Comparison of ENCODE assay signal across 18 cellular contexts in genomic region chr9:16245756-16246440, GRCh38.
A peak's percentile ranks its signal among the peaks of the same experiment; 100 is the strongest.
DNase-seq lines count a peak whose midpoint lies in the region; ATAC-seq and TF ChIP-seq lines count a peak whose summit lies in the region.
"Had no signal": no experiment of that assay in that cellular context is flagged by ENCODE, and none has a peak within 500 bp of the region (broad histone marks: within the 10 kb centered on the region; RNA-seq: fewer than 3 reads in every experiment).

No MANE protein-coding gene starts in this region.

- H3K4me1 Mint-ChIP-seq in naive thymus-derived CD8-positive, alpha-beta T cell = peaks cover 0 to 4% (median 0%) of the 10 kb centered on the region in 4 donors

- POLR2A ChIA-PET in naive thymus-derived CD8-positive, alpha-beta T cell (lab: Charles Lee) = no interaction called here

- no peaks in the 10 kb centered on the region for H3K27me3 ChIP-seq in adipocyte (replicated peaks; ENCODE audit: control insufficient read depth, insufficient read depth, low read length)
- H3K27me3 ChIP-seq in thoracic aorta (replicated peaks; ENCODE audit: insufficient read depth) = no peaks in the 10 kb centered on the region
- H3K27me3 ChIP-seq: adrenal gland, tibial nerve had no signal

- H3K9me3 Mint-ChIP-seq in naive thymus-derived CD8-positive, alpha-beta T cell = peaks cover 0 to 3% (median 0%) of the 10 kb centered on the region in 9 donors

- intact Hi-C loops in left ventricle myocardium superior (cut with micrococcal nuclease) = no loop called here

- TF ChIP-seq CTCF in thoracic aorta (IDR thresholded peaks at IDR 0.05) = no peak

- no peak overlapping the region for H3K27ac Mint-ChIP-seq in naive thymus-derived CD8-positive, alpha-beta T cell
- H3K27ac Mint-ChIP-seq: activated CD8-positive, alpha-beta T cell treated with anti-CD3 and anti-CD28 coated beads, Interleukin-2, amount 10 ng/mL, durations not matched to agents 7 days and 5 days had no signal

- peaks cover 47% of the 10 kb centered on the region for H3K4me1 ChIP-seq in adipocyte (ENCODE audit: control insufficient read depth, insufficient read depth, low read length)
- H3K4me1 ChIP-seq in thoracic aorta (ENCODE audit: control insufficient read depth in 1 of 2, low read depth in 2 of 2) = peaks cover 10 to 32% of the 10 kb centered on the region in 2 donors

- H3K9me3 ChIP-seq in adipocyte (ENCODE audit: control insufficient read depth, low read length) (no peaks in the 10 kb centered on the region), thoracic aorta (no peaks in the 10 kb centered on the region)
- H3K9me3 ChIP-seq: adrenal gland had no signal

- DNase-seq in HCEC 1CT = peak; percentile 59
- peak; percentile 62 for DNase-seq in adipocyte (ENCODE audit: low read depth)
- no peak for DNase-seq in left ventricle myocardium superior
- no peak for DNase-seq in thoracic aorta (ENCODE audit: low spot score)
- no peak for DNase-seq in naive thymus-derived CD8-positive, alpha-beta T cell
- no peak for DNase-seq in activated CD4-positive, alpha-beta T cell treated with anti-CD3 and anti-CD28 coated beads, Interleukin-2, amount 50 U/mL, for 48 hours
- DNase-seq: activated CD8-positive, alpha-beta T cell treated with anti-CD3 and anti-CD28 coated beads, Interleukin-2, amount 10 ng/mL, durations not matched to agents 7 days and 5 days; DMS79; KG1; NCI-H1417; NCI-H748 treated with DMSO at 0.1 percent for 48 hours; occipital lobe; PC-9 had no signal

- H3K36me3 ChIP-seq in adipocyte (ENCODE audit: control insufficient read depth, insufficient read depth, low read length, severe bottlenecking) (no peaks in the 10 kb centered on the region), thoracic aorta (no peaks in the 10 kb centered on the region)
- H3K36me3 ChIP-seq: adrenal gland, tibial nerve had no signal

- ATAC-seq in left ventricle myocardium superior (peak; percentile 63), thoracic aorta (ENCODE audit: insufficient number of reproducible peaks, low FRiP score, low read depth) (no peak), GM18870 (IDR thresholded peaks at IDR 0.05; ENCODE audit: unreplicated experiment) (no peak), HG03045 (IDR thresholded peaks at IDR 0.05; ENCODE audit: unreplicated experiment) (no peak)
- ATAC-seq in naive thymus-derived CD8-positive, alpha-beta T cell = no peak
- ATAC-seq: activated CD8-positive, alpha-beta T cell treated with anti-CD3 and anti-CD28 coated beads, Interleukin-2, amount 10 ng/mL, durations not matched to agents 7 days and 5 days had no signal

- H3K27ac ChIP-seq in thoracic aorta = peak overlapping the region; percentile 52 to 58
- H3K27ac ChIP-seq: adrenal gland, C4-2B, PC-9 had no signal

- H3K4me3 ChIP-seq in adipocyte (ENCODE audit: low read length) (peak overlapping the region; percentile 51), thoracic aorta (peak overlapping the region; percentile 10)
- H3K4me3 ChIP-seq: adrenal gland, PC-9, tibial nerve had no signal

- H3K9ac ChIP-seq in adipocyte (ENCODE audit: low read length) = peak overlapping the region; percentile 73

- no peak overlapping the region for H3K4me3 Mint-ChIP-seq in naive thymus-derived CD8-positive, alpha-beta T cell
- H3K4me3 Mint-ChIP-seq: activated CD8-positive, alpha-beta T cell treated with anti-CD3 and anti-CD28 coated beads, Interleukin-2, amount 10 ng/mL, durations not matched to agents 7 days and 5 days had no signal

- no peaks in the 10 kb centered on the region for H3K36me3 Mint-ChIP-seq in naive thymus-derived CD8-positive, alpha-beta T cell

- H3K27me3 Mint-ChIP-seq in naive thymus-derived CD8-positive, alpha-beta T cell = peaks cover 0 to 2% (median 0%) of the 10 kb centered on the region in 5 donors

Comparison
In these comparisons a context has a peak if more than half of its experiments do, and no peak if none do; other contexts are left out.
1. DNase-seq: peak in HCEC 1CT (single experiment) and adipocyte (single experiment); none in left ventricle myocardium superior (single experiment), thoracic aorta (single experiment), naive thymus-derived CD8-positive, alpha-beta T cell (0 of 10) and activated CD4-positive, alpha-beta T cell treated with anti-CD3 and anti-CD28 coated beads, Interleukin-2, amount 50 U/mL, for 48 hours (0 of 2).